Comparison of ENCODE assay signal across 7 cellular contexts in the genomic region with DNA sequence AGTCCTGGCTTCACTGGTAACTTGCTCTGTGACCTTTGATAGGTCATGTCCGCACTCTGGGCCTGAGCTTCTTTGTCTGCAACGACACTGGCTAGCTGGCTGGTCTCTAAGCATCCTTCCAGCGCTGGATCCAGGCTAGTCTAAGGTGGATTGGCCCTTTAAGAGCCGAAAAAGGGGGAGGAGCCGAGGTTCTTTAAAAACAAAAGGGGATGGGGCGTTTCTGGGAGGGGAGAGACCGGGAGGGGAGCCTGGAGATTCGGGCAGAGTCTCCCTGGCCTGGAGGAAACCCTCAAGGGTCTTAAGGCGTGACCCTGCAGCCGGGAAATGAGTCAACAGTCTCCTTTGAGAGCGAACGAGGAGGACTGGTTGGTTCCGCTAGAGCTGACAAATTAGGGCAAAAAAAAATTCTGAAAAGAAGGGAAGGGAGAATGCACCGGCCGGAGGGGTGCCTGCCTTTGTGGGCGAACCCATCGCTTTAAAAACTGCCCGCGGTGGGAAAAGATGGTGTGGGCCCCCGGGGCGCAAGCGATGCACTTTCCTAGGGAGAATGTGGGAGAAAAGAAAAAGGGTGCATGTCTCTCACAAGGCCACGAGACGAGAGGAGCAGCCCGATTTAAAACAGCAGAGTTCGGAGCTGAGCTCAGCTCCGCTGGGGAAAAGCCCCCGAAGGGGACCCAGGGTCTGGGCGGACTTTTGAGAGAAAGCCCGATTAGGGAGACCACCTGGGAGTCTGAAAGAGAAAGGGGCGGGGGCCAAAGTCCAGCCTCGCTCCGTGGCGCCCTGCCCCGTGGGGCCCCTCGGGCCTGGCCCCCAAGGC. TPM values are rescaled to one million over a fixed set of nuclear protein-coding genes. Genes with fewer than 3 reads are reported as not detected.
DNase-seq lines count a peak whose midpoint lies in the region; ATAC-seq, FAIRE-seq and TF ChIP-seq lines count a peak whose summit lies in the region.

No MANE protein-coding gene starts in this region.

- FAIRE-seq in GM12878 (lab: Jason Lieb, UNC) = no peak

- TSS peak; percentile 64 for BruUV-seq in GM12878 (replicated peaks; lab: Mats Ljungman, UMichigan)

- peaks cover 3 to 4% of the 10 kb centered on the region in 2 experiments for H3K27me3 ChIP-seq in GM12878 (replicated peaks in 1 of 2; ENCODE audit: control insufficient read depth in 2 of 2, insufficient read depth in 2 of 2, low read length in 1 of 2)
- no peaks in the 10 kb centered on the region for H3K27me3 ChIP-seq in right atrium auricular region

- H3K4me1 ChIP-seq in GM12878 (ENCODE audit: control insufficient read depth, insufficient read depth, low read length) = peaks cover 8% of the 10 kb centered on the region; the same call in 1 of the 2 replicates
- peaks cover 0 to 54% of the 10 kb centered on the region in 2 donors for H3K4me1 ChIP-seq in right atrium auricular region

- SMC1A ChIA-PET in GM12878 (lab: Charles Lee; ENCODE audit: uncharacterized antibody, unreplicated experiment) = interaction anchor here (0.7 to 3.0 kb wide), 5 partner anchors 70 to 684 kb away, joined by 3 to 12 read pairs (median 3); partner anchors contain the start of gene MARK2

- CTCF ChIA-PET in GM12878 (lab: Yijun Ruan, JAX) = interaction anchor here (0.6 to 4.4 kb wide), 19 partner anchors 11 to 447 kb away, joined by 3 to 18 read pairs (median 4); partner anchors contain the start of gene RTN3

- WGBS in GM12878 (ENCODE audit: insufficient coverage, insufficient replicate concordance, low lambda C conversion rate, missing lambda C conversion rate) = under 1% methylated on average over 36 of the region's 36 CpGs

- no peaks in the 10 kb centered on the region; the same call in 1 of the 2 replicates for H3K79me2 ChIP-seq in GM12878 (ENCODE audit: control insufficient read depth, insufficient read depth, low read length)

- RAD21 ChIA-PET in GM12878 (lab: Charles Lee; ENCODE audit: unreplicated experiment) = interaction anchor here (0.5 to 2.5 kb wide), 10 partner anchors 19 to 381 kb away, joined by 3 to 17 read pairs (median 4); no protein-coding TSS in a partner anchor

- in situ Hi-C loops in GM12878 (cut with MboI) = no loop called here

- H3K9me3 ChIP-seq in GM12878 (replicated peaks; ENCODE audit: control insufficient read depth, insufficient read depth, low read length) = no peaks in the 10 kb centered on the region
- no peaks in the 10 kb centered on the region for H3K9me3 ChIP-seq in right atrium auricular region

- TF ChIP-seq RAD21 in GM12878 (IDR thresholded peaks at IDR 0.05; ENCODE audit: insufficient read depth, low read depth, low read length) = no peak

- H3K9ac ChIP-seq in GM12878 (ENCODE audit: control insufficient read depth, insufficient read depth, low read length) = peak overlapping the region; percentile 74

- POLR2A ChIA-PET in GM12878 (lab: Charles Lee) = interaction anchor here (0.8 kb wide), 1 partner anchor 45 kb away, joined by 3 read pairs; no protein-coding TSS in a partner anchor

- H3K4me3 ChIP-seq in GM12865 (ENCODE audit: low read depth, low read length) (peak overlapping the region; percentile 93), GM12878 (peak overlapping the region; percentile 86), right atrium auricular region (peak overlapping the region; percentile 71 to 85)

- DNase-seq in GM12865 (ENCODE audit: low read depth) (peak; percentile 58), LoVo (ENCODE audit: low spot score) (peak; percentile 45), GM12878 (ENCODE audit: low read depth, low spot score) (no peak), right atrium auricular region (ENCODE audit: low spot score) (peak; percentile 82), posterior cingulate gyrus (peak in 8 of 10 donors; percentile 29 to 89 (median 62))

- intact Hi-C loops in GM12878 (cut with micrococcal nuclease; ENCODE audit: unreplicated experiment) (loop anchor here (1.0 to 5.0 kb wide), 3 partner anchors 70 to 381 kb away; partner anchors contain the start of gene MARK2), posterior cingulate gyrus (cut with DNase I) (loop anchor here (1.0 to 2.0 kb wide), 2 partner anchors 45 to 178 kb away; partner anchors contain the start of gene SPINDOC)

- peak; percentile 75 for ATAC-seq in SK-N-SH treated with all-trans-retinoic acid at 6 μM for 48 hours
- peak; percentile 68 for ATAC-seq in GM12878
- ATAC-seq in HG03196 (IDR thresholded peaks at IDR 0.05; ENCODE audit: unreplicated experiment) = no peak

- TF ChIP-seq CTCF in GM12865 (IDR thresholded peaks at IDR 0.05; ENCODE audit: insufficient read depth, low read depth, low read length, missing control alignments) = no peak
- no peak for TF ChIP-seq CTCF in GM12878 (IDR thresholded peaks at IDR 0.05 in 2 of 3, conservative IDR thresholded peaks at IDR 0.05 in 1 of 3; ENCODE audit: control insufficient read depth in 2 of 3, extremely low read depth in 1 of 3, insufficient read depth in 1 of 3, low read depth in 3 of 3, low read length in 3 of 3)
- no peak for TF ChIP-seq CTCF in right atrium auricular region (IDR thresholded peaks at IDR 0.05)

- no peak for TF ChIP-seq EP300 in GM12878 (IDR thresholded peaks at IDR 0.05; ENCODE audit: borderline replicate concordance in 1 of 2, control insufficient read depth in 1 of 2, low read depth in 2 of 2, low read length in 2 of 2)

- H3K27ac ChIP-seq in GM12878 (ENCODE audit: control insufficient read depth, insufficient read depth) (peak overlapping the region; percentile 44), right atrium auricular region (peak overlapping the region; percentile 82 to 83)

- peak overlapping the region; percentile 95 for H3K4me2 ChIP-seq in GM12878 (ENCODE audit: control insufficient read depth, insufficient read depth)

- peaks cover 5% of the 10 kb centered on the region; the same call in 1 of the 2 replicates for H4K20me1 ChIP-seq in GM12878 (ENCODE audit: control insufficient read depth, insufficient read depth)

- TF ChIP-seq POLR2A in GM12878 (IDR thresholded peaks at IDR 0.05; ENCODE audit: low read depth, low read length) = no peak

- H3K36me3 ChIP-seq in GM12878 (ENCODE audit: control insufficient read depth in 2 of 2, insufficient read depth in 2 of 2, low read length in 1 of 2) = no peaks in the 10 kb centered on the region; a peak in 1 of 4 replicates
- H3K36me3 ChIP-seq in right atrium auricular region = no peaks in the 10 kb centered on the region

- H2AFZ ChIP-seq in GM12878 (ENCODE audit: control insufficient read depth, low read depth, low read length) = peak overlapping the region; percentile 82

TF ChIP-seq in SK-N-SH treated with all-trans-retinoic acid at 6 μM for 48 hours, 23 proteins besides CTCF, POLR2A, EP300 and RAD21 (continues in another document):
- TF ChIP-seq ESRRG (CRISPR knock-in tag; IDR thresholded peaks at IDR 0.05) (no peak), ISL1 (CRISPR knock-in tag; IDR thresholded peaks at IDR 0.05) (no peak), BACH2 (CRISPR knock-in tag; IDR thresholded peaks at IDR 0.05; ENCODE audit: borderline replicate concordance) (no peak), ZFP30 (CRISPR knock-in tag; IDR thresholded peaks at IDR 0.05) (no peak), RARB (CRISPR knock-in tag; IDR thresholded peaks at IDR 0.05) (no peak)

TF ChIP-seq in GM12878, 131 proteins besides CTCF, POLR2A, EP300 and RAD21 (continues in another document):
- peak; percentile 41; the same call in 1 of the 2 replicates for TF ChIP-seq FOXK2 (IDR thresholded peaks at IDR 0.05)

RNA-seq across cellular contexts. Expression of gene ZFTA, which starts 1.0 kb away (rescaled TPM):
- 3.7 and 4.8 TPM in 2 replicates for total RNA-seq in GM12878 (2013; cell fraction: nucleolus; rRNA removed)
- 5.5 and 5.6 TPM in 2 replicates for total RNA-seq in GM12878 (2014; rRNA removed)
- total RNA-seq in GM12878 (2014; rRNA removed; fragmentation: Illumina TruSeq; extraction: Trizol) = 2.3 and 2.4 TPM in 2 replicates
- 7.3 and 7.9 TPM in 2 replicates for total RNA-seq in GM12878 (2021)
- 1.1 TPM for polyA plus RNA-seq in GM12878 (2011; ENCODE audit: low read depth)
- 2.5 and 2.6 TPM in 2 replicates for polyA plus RNA-seq in GM12878 (2011; rRNA removed)
- 1.4 and 2.3 TPM in 2 replicates for polyA plus RNA-seq in GM12878 (2011; cell fraction: cytosol; rRNA removed)
- 8.2 and 12.1 TPM in 2 replicates for polyA plus RNA-seq in GM12878 (2011; cell fraction: nucleus; rRNA removed)
- polyA plus RNA-seq in GM12878 (2012) = 2.5 and 2.8 TPM in 2 replicates
- 2.0 and 2.2 TPM in 2 replicates for polyA plus RNA-seq in GM12878 (2014; fragmentation: Illumina TruSeq; extraction: Trizol)
- polyA plus RNA-seq in GM12878 (2014; fragmentation: Nextera tagmentation; extraction: Ambion mirVana) = under 1 TPM; 0.39 to 0.99 TPM
- polyA plus RNA-seq in GM12878 (2014; rRNA removed) = 4.4 and 5.5 TPM in 2 replicates
- polyA plus RNA-seq in GM12878 (2016; fragmentation: Nextera tagmentation; extraction: Ambion mirVana) = under 1 TPM; 0.40 to 0.43 TPM
- polyA minus RNA-seq in GM12878 (2011; rRNA and poly(A)+ RNA removed) = 1.6 and 2.0 TPM in 2 replicates
- polyA minus RNA-seq in GM12878 (2011; cell fraction: cytosol; rRNA and poly(A)+ RNA removed) = 1.2 and 2.9 TPM in 2 replicates
- polyA minus RNA-seq in GM12878 (2011; cell fraction: nucleus; rRNA and poly(A)+ RNA removed) = 1.9 and 4.2 TPM in 2 replicates
- 10 to 100 TPM; 12.2 to 18.5 TPM for total RNA-seq in right atrium auricular region

RNA-seq across cellular contexts. Expression of gene SPINDOC, which starts 45.6 kb away (rescaled TPM):
- total RNA-seq in GM12878 (2013; cell fraction: nucleolus; rRNA removed) = 23.3 and 29.2 TPM in 2 replicates
- 27.5 and 32.6 TPM in 2 replicates for total RNA-seq in GM12878 (2014; rRNA removed)
- total RNA-seq in GM12878 (2014; rRNA removed; fragmentation: Illumina TruSeq; extraction: Trizol) = 17.9 and 22.5 TPM in 2 replicates
- 31.5 and 36.3 TPM in 2 replicates for total RNA-seq in GM12878 (2021)
- polyA plus RNA-seq in GM12878 (2011; ENCODE audit: low read depth) = 5.0 TPM
- polyA plus RNA-seq in GM12878 (2011; rRNA removed) = 11.9 and 19.0 TPM in 2 replicates
- polyA plus RNA-seq in GM12878 (2011; cell fraction: cytosol; rRNA removed) = 25.5 and 40.3 TPM in 2 replicates
- polyA plus RNA-seq in GM12878 (2011; cell fraction: nucleus; rRNA removed) = 28.1 and 40.9 TPM in 2 replicates
- 16.2 and 23.1 TPM in 2 replicates for polyA plus RNA-seq in GM12878 (2012)
- polyA plus RNA-seq in GM12878 (2014; fragmentation: Illumina TruSeq; extraction: Trizol) = 6.3 and 14.7 TPM in 2 replicates
- 1 to 10 TPM; 1.1 to 1.2 TPM for polyA plus RNA-seq in GM12878 (2014; fragmentation: Nextera tagmentation; extraction: Ambion mirVana)
- polyA plus RNA-seq in GM12878 (2014; rRNA removed) = 38.2 and 41.4 TPM in 2 replicates
- polyA plus RNA-seq in GM12878 (2016; fragmentation: Nextera tagmentation; extraction: Ambion mirVana) = 1 to 10 TPM in 1 of 2 experiments, under 1 TPM in 1; 0.88 to 1.2 TPM
- polyA minus RNA-seq in GM12878 (2011; rRNA and poly(A)+ RNA removed) = 8.3 and 14.2 TPM in 2 replicates
- 8.4 and 9.9 TPM in 2 replicates for polyA minus RNA-seq in GM12878 (2011; cell fraction: cytosol; rRNA and poly(A)+ RNA removed)
- polyA minus RNA-seq in GM12878 (2011; cell fraction: nucleus; rRNA and poly(A)+ RNA removed) = 9.6 and 12.7 TPM in 2 replicates
- 10 to 100 TPM in 1 of 2 donors, 1 to 10 TPM in 1; 7.0 to 12.1 TPM for total RNA-seq in right atrium auricular region
